8 cellular contexts compared by ENCODE assay signal in the genomic region with DNA sequence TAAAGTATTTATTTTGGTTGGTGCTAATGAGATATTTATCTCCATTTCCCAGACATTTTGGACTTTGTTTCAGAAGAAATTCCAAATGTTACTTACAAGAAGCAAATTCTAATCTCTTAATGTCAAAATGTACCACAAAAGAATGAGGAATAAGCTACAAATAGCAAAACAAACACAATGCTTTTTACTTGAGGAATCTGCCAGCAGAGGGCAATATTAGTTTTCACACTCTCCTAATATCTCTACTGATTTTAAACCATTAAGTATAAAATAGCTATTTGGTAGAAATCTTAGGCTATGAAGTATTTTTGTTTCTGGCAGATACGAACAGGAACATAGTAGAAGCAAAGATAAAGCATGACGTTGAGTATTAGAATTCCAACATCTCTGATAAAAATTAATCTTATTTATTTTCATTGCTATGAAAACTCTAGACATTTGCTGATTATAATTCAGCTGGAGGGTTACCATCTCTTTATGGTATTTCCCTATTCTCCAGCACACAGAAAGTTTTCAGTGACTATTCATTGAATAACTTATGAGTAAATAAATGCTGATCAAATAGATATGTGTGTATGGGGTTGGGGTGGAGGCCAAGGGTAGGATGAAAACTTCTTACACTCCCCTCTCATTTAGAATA. TPM values are rescaled to one million over a fixed set of nuclear protein-coding genes. Genes with fewer than 3 reads are reported as not detected.
A peak's percentile ranks its signal among the peaks of the same experiment; 100 is the strongest.
DNase-seq lines count a peak whose midpoint lies in the region; ATAC-seq, FAIRE-seq and TF ChIP-seq lines count a peak whose summit lies in the region.

No MANE protein-coding gene starts in this region.

- no peaks in the 10 kb centered on the region for H3K23me2 ChIP-seq in H9 (ENCODE audit: insufficient read length, low read depth, low read length, poor library complexity, severe bottlenecking)

- no peaks in the 10 kb centered on the region for H3K4me1 ChIP-seq in H9 (ENCODE audit: insufficient read depth, low read length)
- H3K4me1 ChIP-seq in heart right ventricle = peaks cover 0 to 21% (median 5%) of the 10 kb centered on the region in 9 donors
- no peaks in the 10 kb centered on the region for H3K4me1 ChIP-seq in transverse colon

- H4K8ac ChIP-seq in H9 (replicated peaks; ENCODE audit: insufficient read length, low read depth, low read length) = no peak overlapping the region

- intact Hi-C loops in heart right ventricle (cut with DNase I) (loop anchor here in 9 of 10 donors (1.0 to 5.0 kb wide), 5 partner anchors 490 to 494 kb away; no protein-coding TSS in a partner anchor), transverse colon (cut with DNase I; ENCODE audit: low total_unique reads) (no loop called here)
- intact Hi-C loops in activated T-helper 1 cell treated with anti-CD3 and anti-CD28 coated beads, Interleukin-12 subunit alpha, Interleukin-12 subunit beta, Interleukin-2, Interleukin-4 antibody, amounts not matched to agents 30 ng/mL and 10 ng/mL and 1 ng/mL, durations not matched to agents 14 hours and 24 hours and 36 hours (cut with micrococcal nuclease) = no loop called here

- H3K4me3 Mint-ChIP-seq in H9 = no peak overlapping the region
- H3K4me3 Mint-ChIP-seq in activated T-helper 1 cell treated with anti-CD3 and anti-CD28 coated beads, Interleukin-12 subunit alpha, Interleukin-12 subunit beta, Interleukin-2, Interleukin-4 antibody, amounts not matched to agents 30 ng/mL and 10 ng/mL and 1 ng/mL, durations not matched to agents 14 hours and 24 hours and 36 hours = no peak overlapping the region

- H3K79me2 ChIP-seq in H9 (ENCODE audit: insufficient read depth, low read length) (no peaks in the 10 kb centered on the region), SU-DHL-6 (ENCODE audit: insufficient read depth, low read length) (no peaks in the 10 kb centered on the region)

- H3K27me3 Mint-ChIP-seq in H9 (ENCODE audit: low read depth) = no peaks in the 10 kb centered on the region
- peaks cover 11% of the 10 kb centered on the region for H3K27me3 Mint-ChIP-seq in activated T-helper 1 cell treated with anti-CD3 and anti-CD28 coated beads, Interleukin-12 subunit alpha, Interleukin-12 subunit beta, Interleukin-2, Interleukin-4 antibody, amounts not matched to agents 30 ng/mL and 10 ng/mL and 1 ng/mL, durations not matched to agents 14 hours and 24 hours and 36 hours (ENCODE audit: insufficient read depth)

- H3K56ac ChIP-seq in H9 (ENCODE audit: insufficient read length, low read depth, low read length) = no peak overlapping the region

- peak; percentile 69 for TF ChIP-seq CTCF in H9 (conservative IDR thresholded peaks at IDR 0.05)
- TF ChIP-seq CTCF in SU-DHL-6 (IDR thresholded peaks at IDR 0.05; ENCODE audit: insufficient read depth, low read length, poor library complexity, severe bottlenecking) = peak; percentile 21
- TF ChIP-seq CTCF in heart right ventricle (IDR thresholded peaks at IDR 0.05) = peak in 8 of 9 donors; percentile 54 to 80 (median 68)
- peak in 4 of 5 experiments; percentile 26 to 32 (median 30) for TF ChIP-seq CTCF in transverse colon (IDR thresholded peaks at IDR 0.05)

- no peak for TF ChIP-seq EP300 in transverse colon (IDR thresholded peaks at IDR 0.05; ENCODE audit: low read depth)

- in situ Hi-C loops in transverse colon (cut with MboI; ENCODE audit: low pct_ligation_motif_present in 1 of 4, low pct_unique_long_range_greater_than_20kb in 1 of 4, low sequenced_read_pairs in 3 of 4) = loop anchor here in 1 of 4 donors (10.0 kb wide), 1 partner anchor 494 kb away; no protein-coding TSS in a partner anchor

- H3K4me2 ChIP-seq in H9 (ENCODE audit: insufficient read depth, insufficient read length, low read length) (no peak overlapping the region), SU-DHL-6 (ENCODE audit: low read depth, low read length, poor library complexity, severe bottlenecking) (no peak overlapping the region)

- no peak overlapping the region for H2BK20ac ChIP-seq in H9 (ENCODE audit: low read depth, low read length, poor library complexity, severe bottlenecking)

- no peak overlapping the region for H2BK15ac ChIP-seq in H9 (ENCODE audit: low read depth, low read length)

- no peak overlapping the region for H3K27ac Mint-ChIP-seq in H9
- no peak overlapping the region for H3K27ac Mint-ChIP-seq in activated T-helper 1 cell treated with anti-CD3 and anti-CD28 coated beads, Interleukin-12 subunit alpha, Interleukin-12 subunit beta, Interleukin-2, Interleukin-4 antibody, amounts not matched to agents 30 ng/mL and 10 ng/mL and 1 ng/mL, durations not matched to agents 14 hours and 24 hours and 36 hours

- H3K4me1 Mint-ChIP-seq in H9 = no peaks in the 10 kb centered on the region
- H3K4me1 Mint-ChIP-seq in activated T-helper 1 cell treated with anti-CD3 and anti-CD28 coated beads, Interleukin-12 subunit alpha, Interleukin-12 subunit beta, Interleukin-2, Interleukin-4 antibody, amounts not matched to agents 30 ng/mL and 10 ng/mL and 1 ng/mL, durations not matched to agents 14 hours and 24 hours and 36 hours (ENCODE audit: low read depth) = no peaks in the 10 kb centered on the region

- no peak overlapping the region for H3K14ac ChIP-seq in H9 (ENCODE audit: insufficient read depth, low read length)

- H3K9me3 Mint-ChIP-seq in H9 = no peaks in the 10 kb centered on the region
- no peaks in the 10 kb centered on the region for H3K9me3 Mint-ChIP-seq in activated T-helper 1 cell treated with anti-CD3 and anti-CD28 coated beads, Interleukin-12 subunit alpha, Interleukin-12 subunit beta, Interleukin-2, Interleukin-4 antibody, amounts not matched to agents 30 ng/mL and 10 ng/mL and 1 ng/mL, durations not matched to agents 14 hours and 24 hours and 36 hours

- no peak overlapping the region for H3K4ac ChIP-seq in H9 (ENCODE audit: low read depth, low read length)

- no peak overlapping the region for H2BK12ac ChIP-seq in H9 (ENCODE audit: insufficient read length, low read depth, low read length)

- H3K18ac ChIP-seq in H9 (ENCODE audit: insufficient read length, low read depth, low read length) = no peak overlapping the region

- H2BK120ac ChIP-seq in H9 (ENCODE audit: low read depth, low read length, poor library complexity, severe bottlenecking) = no peak overlapping the region

- no peaks in the 10 kb centered on the region for H4K20me1 ChIP-seq in H9 (ENCODE audit: control insufficient read depth, insufficient read depth, insufficient read length)
- no peaks in the 10 kb centered on the region for H4K20me1 ChIP-seq in SU-DHL-6 (ENCODE audit: low read depth, low read length)

- no peak overlapping the region for H2BK5ac ChIP-seq in H9 (ENCODE audit: insufficient read length, low read length)

- WGBS in H9 (ENCODE audit: extremely low coverage, insufficient read length, low lambda C conversion rate) = no CpG with 5 or more reads among the region's 2 CpGs
- 10 to 16% methylated on average over 2 of the region's 2 CpGs for WGBS in heart right ventricle, 2 donors
- 38 to 45% methylated on average over 2 of the region's 2 CpGs for WGBS in transverse colon (ENCODE audit: low coverage in 1 of 2), 2 donors

- no peak overlapping the region for H3K23ac ChIP-seq in H9 (ENCODE audit: insufficient read length, low read depth, low read length)

- no peak overlapping the region for H3K9ac ChIP-seq in H9 (ENCODE audit: extremely low read depth, insufficient read length, low read length)
- H3K9ac ChIP-seq in SU-DHL-6 (ENCODE audit: low read length) = no peak overlapping the region

- TF ChIP-seq POLR2A in transverse colon (IDR thresholded peaks at IDR 0.05) = no peak

- H3K36me3 ChIP-seq in SU-DHL-6 (ENCODE audit: low read length) (no peaks in the 10 kb centered on the region), heart right ventricle (no peaks in the 10 kb centered on the region), transverse colon (no peaks in the 10 kb centered on the region)

- H3K9me2 ChIP-seq in SU-DHL-6 (replicated peaks; ENCODE audit: insufficient read depth, low read length) = no peaks in the 10 kb centered on the region

- H3K27ac ChIP-seq in H9 (ENCODE audit: insufficient read length, low read depth, low read length) = no peak overlapping the region
- H3K27ac ChIP-seq in SU-DHL-6 (ENCODE audit: low read depth, low read length) = no peak overlapping the region
- H3K27ac ChIP-seq in heart right ventricle = peak overlapping the region in 2 of 10 donors; percentile 19 to 23
- no peak overlapping the region for H3K27ac ChIP-seq in transverse colon

- H3K36me3 Mint-ChIP-seq in H9 (ENCODE audit: insufficient read depth in 1 of 3, low read depth in 3 of 3) = no peaks in the 10 kb centered on the region
- no peaks in the 10 kb centered on the region for H3K36me3 Mint-ChIP-seq in activated T-helper 1 cell treated with anti-CD3 and anti-CD28 coated beads, Interleukin-12 subunit alpha, Interleukin-12 subunit beta, Interleukin-2, Interleukin-4 antibody, amounts not matched to agents 30 ng/mL and 10 ng/mL and 1 ng/mL, durations not matched to agents 14 hours and 24 hours and 36 hours (ENCODE audit: low read depth)

- no peak overlapping the region for H2AFZ ChIP-seq in H9 (ENCODE audit: low read length)
- H2AFZ ChIP-seq in SU-DHL-6 (ENCODE audit: low read depth, low read length, severe bottlenecking) = no peak overlapping the region

- FAIRE-seq in A204.1 (lab: Jason Lieb, UNC) = peak; percentile 68

- H3K27me3 ChIP-seq in H9 (ENCODE audit: insufficient read depth, low read length) (no peaks in the 10 kb centered on the region), SU-DHL-6 (ENCODE audit: low read length) (no peaks in the 10 kb centered on the region), heart right ventricle (no peaks in the 10 kb centered on the region), transverse colon (peaks cover 9% of the 10 kb centered on the region)

- no peaks in the 10 kb centered on the region for H3K79me1 ChIP-seq in H9 (ENCODE audit: insufficient read depth, low read depth, low read length, poor library complexity, severe bottlenecking)

- peak in 5 of 8 donors; percentile 54 to 84 (median 67) for ATAC-seq in heart right ventricle
- no peak for ATAC-seq in GM19467 (IDR thresholded peaks at IDR 0.05; ENCODE audit: unreplicated experiment)

- H3K9me3 ChIP-seq in H9 (ENCODE audit: control insufficient read depth, low read depth, low read length) (no peaks in the 10 kb centered on the region), SU-DHL-6 (ENCODE audit: insufficient read depth, low read length) (no peaks in the 10 kb centered on the region), heart right ventricle (no peaks in the 10 kb centered on the region), transverse colon (no peaks in the 10 kb centered on the region)

- DNase-seq in H9 = no peak
- peak in 1 of 2 donors; percentile 34 for DNase-seq in heart right ventricle
- DNase-seq in transverse colon = no peak
- no peak for DNase-seq in AG08396 (ENCODE audit: low spot score)
- no peak for DNase-seq in activated T-helper 1 cell treated with anti-CD3 and anti-CD28 coated beads, Interleukin-12 subunit alpha, Interleukin-12 subunit beta, Interleukin-2, Interleukin-4 antibody, amounts not matched to agents 30 ng/mL and 10 ng/mL and 1 ng/mL, durations not matched to agents 14 hours and 24 hours and 36 hours (ENCODE audit: low spot score)

- H3K4me3 ChIP-seq in SU-DHL-6 (ENCODE audit: insufficient read depth, low read length, poor library complexity, severe bottlenecking) (no peak overlapping the region), heart right ventricle (no peak overlapping the region), transverse colon (no peak overlapping the region)

- no peaks in the 10 kb centered on the region for H3F3A ChIP-seq in SU-DHL-6 (ENCODE audit: insufficient read depth)

- no peak overlapping the region for H4K5ac ChIP-seq in H9 (ENCODE audit: insufficient read length, low read depth, low read length)

- no peak overlapping the region for H2AK5ac ChIP-seq in H9 (ENCODE audit: insufficient read length, low read length)

- no peak overlapping the region for H3T11ph ChIP-seq in H9 (ENCODE audit: low read length)

- H4K91ac ChIP-seq in H9 (ENCODE audit: insufficient read length, low read depth, low read length) = no peak overlapping the region

RNA-seq across cellular contexts. Expression of gene HMCN1, which starts 13.4 kb away (rescaled TPM):
- total RNA-seq in H9 (2021) (2.9 and 3.3 TPM in 2 replicates), heart right ventricle (10 to 100 TPM in 4 of 10 donors, 1 to 10 TPM in 6; 4.6 to 12.4 (median 8.0) TPM), transverse colon (1 to 10 TPM; 1.1 to 2.7 (median 2.1) TPM)
- 1 to 10 TPM; 3.4 to 5.9 TPM for polyA plus RNA-seq in heart right ventricle
- total RNA-seq in activated T-helper 1 cell treated with anti-CD3 and anti-CD28 coated beads, Interleukin-12 subunit alpha, Interleukin-12 subunit beta, Interleukin-2, Interleukin-4 antibody, amounts not matched to agents 30 ng/mL and 10 ng/mL and 1 ng/mL, durations not matched to agents 14 hours and 24 hours and 36 hours = under 0.01 TPM in 1 of 2 replicates, not detected in the other

Comparison
In these comparisons a context has a peak if more than half of its experiments do, and no peak if none do; other contexts are left out.
1. intact Hi-C loops: an anchor here in heart right ventricle (1.0 to 5.0 kb wide); none called in transverse colon and activated T-helper 1 cell treated with anti-CD3 and anti-CD28 coated beads, Interleukin-12 subunit alpha, Interleukin-12 subunit beta, Interleukin-2, Interleukin-4 antibody, amounts not matched to agents 30 ng/mL and 10 ng/mL and 1 ng/mL, durations not matched to agents 14 hours and 24 hours and 36 hours.